Comparison of ENCODE assay signal across 8 cellular contexts in genomic region chr14:55270832-55271571, GRCh38. TPM values are rescaled to one million over a fixed set of nuclear protein-coding genes. Genes with fewer than 3 reads are reported as not detected.
DNase-seq lines count a peak whose midpoint lies in the region; ATAC-seq and TF ChIP-seq lines count a peak whose summit lies in the region.

Gene FBXO34, plus strand, starts transcription at chr14:55271421. Its CDS starts 78,970 bp downstream, at chr14:55350391.

- H3K4me1 ChIP-seq in upper lobe of left lung, result peaks cover 12 to 29% (median 21%) of the 10 kb centered on the region in 4 donors

- WGBS in adipose tissue, 3 donors, result 1 to 2% (median 2%) methylated on average over 34 to 49 of the region's 49 CpGs
- 1% methylated on average over 20 to 44 of the region's 49 CpGs for WGBS in upper lobe of left lung, 2 donors

- peak in 3 of 4 donors; percentile 88 to 98 (median 95) for TF ChIP-seq POLR2A in upper lobe of left lung (IDR thresholded peaks at IDR 0.05)

- intact Hi-C loops in cardiac septum (cut with DNase I), result loop anchor here (1.0 to 10.0 kb wide), 2 partner anchors 83 to 314 kb away; partner anchors contain the start of gene KTN1

- peak; percentile 80 for ATAC-seq in HG02763 (IDR thresholded peaks at IDR 0.05; ENCODE audit: unreplicated experiment)
- peak; percentile 97 for ATAC-seq in upper lobe of left lung (ENCODE audit: low FRiP score in 2 of 2)

- peak; percentile 83 for DNase-seq in NCI-H1417 treated with DMSO at 0.1 percent for 48 hours (lab: John Stamatoyannopoulos, UW)
- DNase-seq in T follicular helper cell (ENCODE audit: low read depth), result peak; percentile 99
- DNase-seq in cardiac septum (ENCODE audit: low spot score), result peak; percentile 100
- peak; percentile 98 for DNase-seq in pons (ENCODE audit: low spot score)
- DNase-seq in upper lobe of left lung, result peak; percentile 99

- no peaks in the 10 kb centered on the region for H3K36me3 ChIP-seq in upper lobe of left lung

- no peaks in the 10 kb centered on the region for H3K27me3 ChIP-seq in upper lobe of left lung

- H3K4me3 ChIP-seq in upper lobe of left lung, result peak within 1 kb of the TSS; percentile 68 to 94 (median 85)

- no peak for TF ChIP-seq EP300 in upper lobe of left lung (IDR thresholded peaks at IDR 0.05)

- H3K27ac ChIP-seq in adipose tissue (ENCODE audit: low read depth, low read length) (peak within 1 kb of the TSS; percentile 90), upper lobe of left lung (peak within 1 kb of the TSS; percentile 92 to 97 (median 94))

- no peaks in the 10 kb centered on the region for H3K9me3 ChIP-seq in upper lobe of left lung

- peak; percentile 98 for TF ChIP-seq CTCF in GM12873 (IDR thresholded peaks at IDR 0.05; ENCODE audit: insufficient read depth, low read depth, low read length, missing control alignments)
- peak; percentile 99 to 100 (median 100) for TF ChIP-seq CTCF in upper lobe of left lung (IDR thresholded peaks at IDR 0.05)

RNA-seq across cellular contexts. Expression of gene FBXO34, which starts in this region (rescaled TPM):
- polyA plus RNA-seq in adipose tissue, result 1 to 10 TPM; 4.9 to 7.8 (median 6.6) TPM
- total RNA-seq in cardiac septum (17.4 TPM), upper lobe of left lung (10 to 100 TPM; 19.9 to 52.1 (median 34.0) TPM)

Comparison
In these comparisons a context has a peak if more than half of its experiments do, and no peak if none do; other contexts are left out.
1. Peak in every context shown above with its lines: DNase-seq, ATAC-seq, H3K4me3 ChIP-seq and H3K27ac ChIP-seq.